Comparison of ENCODE assay signal across 31 cellular contexts in the genomic region with DNA sequence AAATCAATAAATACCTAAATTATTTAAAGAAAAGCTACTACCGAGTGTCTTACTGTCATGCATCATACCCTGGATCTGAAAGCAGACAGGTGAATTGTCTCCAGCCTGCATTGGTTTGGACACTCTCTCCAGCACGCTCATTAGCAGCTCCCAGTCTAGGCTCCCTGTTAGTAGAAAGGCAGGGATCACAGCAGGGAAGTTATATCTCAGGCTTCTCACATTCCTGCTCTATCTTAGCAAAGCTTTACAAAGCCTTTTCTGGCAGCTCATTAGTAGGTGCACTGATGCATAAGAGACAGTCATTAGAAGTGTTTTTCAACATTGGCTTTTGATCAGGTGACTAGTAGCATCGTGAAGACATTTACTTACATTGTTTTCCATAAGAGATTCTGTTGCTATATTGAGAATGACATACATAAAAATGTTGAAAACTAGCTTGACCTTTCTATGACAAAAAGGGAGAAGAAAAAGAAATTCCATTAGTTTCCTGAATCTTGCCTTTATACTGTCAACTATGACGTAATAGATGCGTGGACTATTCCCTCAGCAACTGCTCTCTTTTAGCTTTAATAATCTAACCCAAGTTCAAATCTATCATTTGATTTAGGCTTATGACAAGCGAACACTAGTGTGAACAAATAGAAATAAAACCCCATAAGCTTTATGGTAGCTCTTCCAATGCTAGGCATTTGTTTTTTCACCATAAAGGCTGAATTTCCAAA.
A peak's percentile ranks its signal among the peaks of the same experiment; 100 is the strongest.
DNase-seq lines count a peak whose midpoint lies in the region; ATAC-seq, FAIRE-seq and TF ChIP-seq lines count a peak whose summit lies in the region.
"Had no signal": no experiment of that assay in that cellular context is flagged by ENCODE, and none has a peak within 500 bp of the region (broad histone marks: within the 10 kb centered on the region; RNA-seq: fewer than 3 reads in every experiment).

No MANE protein-coding gene starts in this region.

- no peak overlapping the region for H3K4me3 ChIP-seq in GM12878
- H3K4me3 ChIP-seq in mesendoderm (ENCODE audit: low read length) = no peak overlapping the region
- no peak overlapping the region for H3K4me3 ChIP-seq in trophoblast cell (ENCODE audit: low read depth, low read length)
- no peak overlapping the region for H3K4me3 ChIP-seq in OCI-LY7 (ENCODE audit: low read depth, low read length, poor library complexity, severe bottlenecking)
- H3K4me3 ChIP-seq: breast epithelium, heart right ventricle, SJCRH30, upper lobe of left lung had no signal

- no peak overlapping the region for H3K56ac ChIP-seq in mesendoderm (ENCODE audit: low read length)

- H3K4me2 ChIP-seq in GM12878 (ENCODE audit: control insufficient read depth, insufficient read depth) (no peak overlapping the region), mesendoderm (ENCODE audit: low read length) (no peak overlapping the region), trophoblast cell (ENCODE audit: low read length) (no peak overlapping the region), OCI-LY7 (ENCODE audit: low read length) (no peak overlapping the region)

- RAD21 ChIA-PET in GM12878 (lab: Charles Lee; ENCODE audit: unreplicated experiment) = no interaction called here

- DNase-seq in ELF-1 (ENCODE audit: low read depth, low spot score) = peak; percentile 5
- peak; percentile 11 for DNase-seq in HEK293T (ENCODE audit: extremely low spot score)
- no peak for DNase-seq in GM12878 (ENCODE audit: low read depth, low spot score)
- DNase-seq in mesendoderm = peak; percentile 96
- DNase-seq in trophoblast cell = no peak
- DNase-seq in SW480 (ENCODE audit: low spot score) = no peak
- DNase-seq in OCI-LY7 (ENCODE audit: low spot score) = no peak
- DNase-seq: activated CD4-positive, alpha-beta T cell treated with anti-CD3 and anti-CD28 coated beads for 48 hours; activated CD8-positive, alpha-beta memory T cell treated with anti-CD3 and anti-CD28 coated beads for 24 hours; activated naive CD4-positive, alpha-beta T cell treated with anti-CD3 and anti-CD28 coated beads, Interleukin-2, amount 50 U/mL, for 16 hours; activated T-cell treated with anti-CD3 and anti-CD28 coated beads for 4 hours; CD8-positive, alpha-beta memory T cell; DMS153; heart right ventricle; mesenchymal stem cell; NCI-H2029; NCI-H2227 treated with DMSO at 0.1 percent for 48 hours; NCI-H774; RPMI8226; SJCRH30; stimulated activated CD4-positive, alpha-beta T cell treated with anti-CD3 and anti-CD28 coated beads, Interleukin-15, amount 100 ng/mL, for 24 hours; SW 1271; T1000; upper lobe of left lung had no signal

- H3K4me1 ChIP-seq in GM12878 (ENCODE audit: control insufficient read depth, insufficient read depth, low read length) (no peaks in the 10 kb centered on the region), mesendoderm (ENCODE audit: control insufficient read depth, low read depth, low read length) (peaks cover 6% of the 10 kb centered on the region), trophoblast cell (ENCODE audit: control insufficient read depth in 1 of 2, insufficient read depth in 2 of 2, low read length in 2 of 2) (no peaks in the 10 kb centered on the region), OCI-LY7 (ENCODE audit: insufficient read depth, low read length, poor library complexity, severe bottlenecking) (no peaks in the 10 kb centered on the region)
- H3K4me1 ChIP-seq: breast epithelium, heart right ventricle, SJCRH30, upper lobe of left lung had no signal

- FAIRE-seq in GM12878 (lab: Jason Lieb, UNC) = no peak
- FAIRE-seq: frontal cortex had no signal

- TF ChIP-seq CTCF in GM12878 (IDR thresholded peaks at IDR 0.05 in 2 of 3, conservative IDR thresholded peaks at IDR 0.05 in 1 of 3; ENCODE audit: control insufficient read depth in 2 of 3, extremely low read depth in 1 of 3, insufficient read depth in 1 of 3, low read depth in 3 of 3, low read length in 3 of 3) = no peak
- TF ChIP-seq CTCF in OCI-LY7 (conservative IDR thresholded peaks at IDR 0.05; ENCODE audit: low read length) = no peak

- TF ChIP-seq RAD21 in GM12878 (IDR thresholded peaks at IDR 0.05; ENCODE audit: insufficient read depth, low read depth, low read length) = no peak

- SMC1A ChIA-PET in GM12878 (lab: Charles Lee; ENCODE audit: uncharacterized antibody, unreplicated experiment) = interaction anchor here (1.8 kb wide), 1 partner anchor 18 kb away, joined by 4 read pairs; no protein-coding TSS in a partner anchor

- ATAC-seq in GM12878 (no peak), GM18873 (IDR thresholded peaks at IDR 0.05; ENCODE audit: low FRiP score, unreplicated experiment) (no peak)
- ATAC-seq: heart right ventricle; left lobe of liver; stimulated activated effector memory CD8-positive, alpha-beta T cell treated with anti-CD3 and anti-CD28 coated beads, Interleukin-12 subunit alpha, Interleukin-12 subunit beta, amount 100 ng/mL, for 72 hours had no signal

- H4K8ac ChIP-seq in mesendoderm (ENCODE audit: low read depth, low read length) (no peak overlapping the region), trophoblast cell (ENCODE audit: low read depth, low read length) (no peak overlapping the region)

- H3K9me2 ChIP-seq in OCI-LY7 (ENCODE audit: insufficient read depth, low read length) = no peaks in the 10 kb centered on the region

- intact Hi-C loops in GM12878 (cut with micrococcal nuclease; ENCODE audit: unreplicated experiment) = no loop called here
- intact Hi-C loops in OCI-LY7 (cut with micrococcal nuclease; ENCODE audit: unreplicated experiment) = no loop called here

- H2AK5ac ChIP-seq in mesendoderm (ENCODE audit: low read length) (no peak overlapping the region), trophoblast cell (ENCODE audit: low read length) (no peak overlapping the region)

- no peak overlapping the region for H3K4ac ChIP-seq in mesendoderm (ENCODE audit: low read depth, low read length)
- no peak overlapping the region for H3K4ac ChIP-seq in trophoblast cell (ENCODE audit: low read depth, low read length)

- H3K18ac ChIP-seq in mesendoderm (ENCODE audit: low read length) = no peak overlapping the region
- H3K18ac ChIP-seq in trophoblast cell (ENCODE audit: low read length) = no peak overlapping the region

- CTCF ChIA-PET in HEK293T (lab: Yijun Ruan, JAX) (no interaction called here), GM12878 (lab: Yijun Ruan, JAX) (no interaction called here), OCI-LY7 (lab: Charles Lee; ENCODE audit: unreplicated experiment) (interaction anchor here (0.5 kb wide), 1 partner anchor 23 kb away, joined by 3 read pairs; no protein-coding TSS in a partner anchor)

- H3K9ac ChIP-seq in GM12878 (ENCODE audit: control insufficient read depth, insufficient read depth, low read length) = no peak overlapping the region
- H3K9ac ChIP-seq in mesendoderm (ENCODE audit: low read length) = no peak overlapping the region
- H3K9ac ChIP-seq in trophoblast cell (ENCODE audit: low read length) = no peak overlapping the region

- no peak overlapping the region for H3K23ac ChIP-seq in mesendoderm (ENCODE audit: low read length)
- H3K23ac ChIP-seq in trophoblast cell (ENCODE audit: low read length) = no peak overlapping the region

- H2AFZ ChIP-seq in GM12878 (ENCODE audit: control insufficient read depth, low read depth, low read length) = no peak overlapping the region
- H2AFZ ChIP-seq in trophoblast cell (ENCODE audit: insufficient read depth, low read length, poor library complexity) = no peak overlapping the region
- no peak overlapping the region for H2AFZ ChIP-seq in OCI-LY7 (ENCODE audit: low read length)

- POLR2A ChIA-PET in HEK293T (lab: Yijun Ruan, JAX) = no interaction called here
- POLR2A ChIA-PET in GM12878 (lab: Charles Lee) = no interaction called here
- POLR2A ChIA-PET in OCI-LY7 (lab: Charles Lee) = interaction anchor here (0.6 kb wide), 2 partner anchors 459 to 788 kb away, joined by 3 read pairs; no protein-coding TSS in a partner anchor

- no peak overlapping the region for H3K14ac ChIP-seq in trophoblast cell (ENCODE audit: low read length)

- H3K79me1 ChIP-seq in mesendoderm (ENCODE audit: low read length) = no peaks in the 10 kb centered on the region
- H3K79me1 ChIP-seq in trophoblast cell (ENCODE audit: low read length) = no peaks in the 10 kb centered on the region

- H2BK15ac ChIP-seq in mesendoderm (replicated peaks; ENCODE audit: low read depth) = no peak overlapping the region

- H3K79me2 ChIP-seq in GM12878 (ENCODE audit: control insufficient read depth, insufficient read depth, low read length) = no peaks in the 10 kb centered on the region
- H3K79me2 ChIP-seq in mesendoderm (ENCODE audit: control insufficient read depth, insufficient read depth, low read length) = no peaks in the 10 kb centered on the region
- H3K79me2 ChIP-seq in trophoblast cell (ENCODE audit: control insufficient read depth, insufficient read depth, low read length, poor library complexity) = no peaks in the 10 kb centered on the region
- no peaks in the 10 kb centered on the region for H3K79me2 ChIP-seq in OCI-LY7 (ENCODE audit: insufficient read depth, low read depth, low read length)

- H4K20me1 ChIP-seq in GM12878 (ENCODE audit: control insufficient read depth, insufficient read depth) = no peaks in the 10 kb centered on the region
- no peaks in the 10 kb centered on the region for H4K20me1 ChIP-seq in OCI-LY7 (ENCODE audit: insufficient read depth, low read length)

- H3K27ac ChIP-seq in GM12878 (ENCODE audit: control insufficient read depth, insufficient read depth) (no peak overlapping the region), mesendoderm (ENCODE audit: low read depth, low read length) (no peak overlapping the region), trophoblast cell (ENCODE audit: low read depth, low read length) (no peak overlapping the region), OCI-LY7 (ENCODE audit: low read depth, low read length, poor library complexity, severe bottlenecking) (no peak overlapping the region)
- H3K27ac ChIP-seq: breast epithelium, heart right ventricle, neutrophil, SJCRH30, upper lobe of left lung, VCaP had no signal

- H3K9me3 ChIP-seq in GM12878 (replicated peaks; ENCODE audit: control insufficient read depth, insufficient read depth, low read length) (no peaks in the 10 kb centered on the region), trophoblast cell (ENCODE audit: insufficient read depth, low read depth, low read length) (no peaks in the 10 kb centered on the region), OCI-LY7 (ENCODE audit: low read length) (no peaks in the 10 kb centered on the region)
- H3K9me3 ChIP-seq: neutrophil, SJCRH30, upper lobe of left lung had no signal

- H2BK12ac ChIP-seq in trophoblast cell (ENCODE audit: low read length) = no peak overlapping the region

- H3K27me3 ChIP-seq in GM12878 (replicated peaks in 1 of 2; ENCODE audit: control insufficient read depth in 2 of 2, insufficient read depth in 2 of 2, low read length in 1 of 2) (no peaks in the 10 kb centered on the region), mesendoderm (ENCODE audit: insufficient read depth, low read length, poor library complexity) (no peaks in the 10 kb centered on the region), trophoblast cell (ENCODE audit: insufficient read depth, low read length) (no peaks in the 10 kb centered on the region)
- H3K27me3 ChIP-seq: breast epithelium, neutrophil, SJCRH30, upper lobe of left lung had no signal

- no peak overlapping the region for H4K91ac ChIP-seq in trophoblast cell (ENCODE audit: low read depth, low read length)

- 2% methylated on average over 6 of the region's 6 CpGs for WGBS in GM12878 (ENCODE audit: insufficient coverage, insufficient replicate concordance, low lambda C conversion rate, missing lambda C conversion rate)
- no CpG with 5 or more reads among the region's 6 CpGs for WGBS in mesendoderm (ENCODE audit: extremely low coverage, insufficient coverage, low lambda C conversion rate)
- no CpG with 5 or more reads among the region's 6 CpGs for WGBS in trophoblast cell (ENCODE audit: extremely low coverage, insufficient coverage, insufficient read length)

- no peak overlapping the region for H2BK5ac ChIP-seq in mesendoderm (ENCODE audit: low read length)
- no peak overlapping the region for H2BK5ac ChIP-seq in trophoblast cell (ENCODE audit: low read depth, low read length, poor library complexity)

- H3K36me3 ChIP-seq in GM12878 (ENCODE audit: control insufficient read depth in 2 of 2, insufficient read depth in 2 of 2, low read length in 1 of 2) (no peaks in the 10 kb centered on the region), mesendoderm (ENCODE audit: control insufficient read depth, insufficient read depth, low read length) (no peaks in the 10 kb centered on the region), trophoblast cell (ENCODE audit: control insufficient read depth in 1 of 2, insufficient read depth in 2 of 2, low read length in 2 of 2) (no peaks in the 10 kb centered on the region), OCI-LY7 (ENCODE audit: insufficient read depth, low read length) (no peaks in the 10 kb centered on the region)
- H3K36me3 ChIP-seq: breast epithelium, heart right ventricle, neutrophil, SJCRH30, upper lobe of left lung had no signal

- BruUV-seq in GM12878 (replicated peaks; lab: Mats Ljungman, UMichigan) (no TSS peak), OCI-LY7 (replicated peaks; lab: Mats Ljungman, UMichigan) (no TSS peak)

- no peak overlapping the region for H4K12ac ChIP-seq in trophoblast cell (ENCODE audit: low read depth, low read length)

- no peak overlapping the region for H2BK120ac ChIP-seq in mesendoderm (ENCODE audit: low read depth, low read length)
- H2BK120ac ChIP-seq in trophoblast cell (ENCODE audit: insufficient read depth, low read length, poor library complexity) = no peak overlapping the region

- H4K5ac ChIP-seq in mesendoderm (ENCODE audit: low read length) = no peak overlapping the region

- in situ Hi-C loops in GM12878 (cut with MboI) = no loop called here

- no peak for TF ChIP-seq EP300 in GM12878 (IDR thresholded peaks at IDR 0.05; ENCODE audit: borderline replicate concordance in 1 of 2, control insufficient read depth in 1 of 2, low read depth in 2 of 2, low read length in 2 of 2)

- TF ChIP-seq POLR2A in GM12878 (IDR thresholded peaks at IDR 0.05; ENCODE audit: low read depth, low read length) = no peak

Comparison
In these comparisons a context has a peak if more than half of its experiments do, and no peak if none do; other contexts are left out.
1. DNase-seq: peak in ELF-1 (single experiment), HEK293T (single experiment) and mesendoderm (single experiment); none in GM12878 (single experiment), trophoblast cell (0 of 2), SW480 (single experiment) and OCI-LY7 (single experiment).